9 cellular contexts compared by ENCODE assay signal in the genomic region with DNA sequence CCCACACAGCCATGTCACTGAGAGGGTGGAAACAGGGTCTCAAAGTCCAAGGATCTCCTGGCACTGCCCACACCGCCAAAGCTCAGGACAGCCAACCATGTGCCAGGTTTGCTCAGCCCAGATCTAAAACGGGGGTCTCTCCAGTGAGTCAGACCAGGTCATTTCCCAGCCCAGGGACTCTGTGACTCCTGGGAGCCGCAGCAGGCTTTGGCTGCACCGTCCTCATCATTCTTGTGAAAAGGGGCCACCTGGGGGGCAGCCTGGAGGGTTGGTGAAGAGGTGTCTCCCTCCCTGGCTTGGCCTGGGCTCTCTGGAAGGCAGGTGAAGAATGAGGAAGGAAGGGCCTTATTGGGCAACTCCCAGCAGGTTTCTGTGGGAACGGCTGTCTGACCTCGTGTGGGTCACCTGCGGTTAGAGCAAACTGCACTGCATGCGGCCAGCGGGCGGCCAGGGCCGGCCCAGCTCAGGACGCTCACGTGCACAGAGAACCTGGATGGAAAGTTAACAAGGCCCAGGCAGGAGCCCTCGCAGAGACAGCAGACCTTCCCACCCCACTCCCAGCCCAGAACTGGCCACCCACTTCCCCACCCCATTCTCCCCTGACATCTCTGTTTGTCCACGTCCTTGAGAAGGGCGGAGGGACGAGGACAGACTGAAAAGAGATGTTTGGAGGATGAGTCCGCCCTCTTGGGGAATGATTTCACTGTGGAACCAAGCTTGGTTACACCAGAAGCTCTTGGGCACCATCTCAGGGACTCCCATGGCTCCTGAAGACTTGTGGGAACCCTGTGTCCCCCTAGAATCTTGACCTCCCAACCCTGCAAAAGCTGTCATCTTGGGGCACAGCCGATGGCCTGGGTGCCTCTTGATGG. TPM values are rescaled to one million over a fixed set of nuclear protein-coding genes. Genes with fewer than 3 reads are reported as not detected.
A peak's percentile ranks its signal among the peaks of the same experiment; 100 is the strongest.
DNase-seq lines count a peak whose midpoint lies in the region; ATAC-seq and TF ChIP-seq lines count a peak whose summit lies in the region.
"Had no signal": no experiment of that assay in that cellular context is flagged by ENCODE, and none has a peak within 500 bp of the region (broad histone marks: within the 10 kb centered on the region; RNA-seq: fewer than 3 reads in every experiment).

No MANE protein-coding gene starts in this region.

- TF ChIP-seq CTCF in WTC11 (IDR thresholded peaks at IDR 0.05) (no peak), kidney epithelial cell (IDR thresholded peaks at IDR 0.05; ENCODE audit: insufficient read depth, low read length, poor library complexity, severe bottlenecking) (no peak), thyroid gland (IDR thresholded peaks at IDR 0.05) (peak in 1 of 6 experiments; percentile 16)

- WGBS in thyroid gland, 2 donors, result 50 to 63% methylated on average over 11 to 15 of the region's 19 CpGs

- no peak overlapping the region for H3K4me3 Mint-ChIP-seq in WTC11
- H3K4me3 Mint-ChIP-seq in activated naive CD8-positive, alpha-beta T cell treated with anti-CD3 and anti-CD28 coated beads, Interleukin-2, amount 50 U/mL, for 24 hours, result no peak overlapping the region
- H3K4me3 Mint-ChIP-seq: activated naive CD4-positive, alpha-beta T cell treated with anti-CD3 and anti-CD28 coated beads, Interleukin-2, amount 10 ng/mL, durations not matched to agents 7 days and 5 days had no signal

- in situ Hi-C loops in KBM-7 (cut with MboI; ENCODE audit: low pct_unique_long_range_greater_than_20kb, low sequenced_read_pairs), result no loop called here

- H3K27me3 ChIP-seq in kidney epithelial cell (ENCODE audit: control insufficient read depth, insufficient read depth, low read length) (no peaks in the 10 kb centered on the region), thyroid gland (no peaks in the 10 kb centered on the region)

- ATAC-seq in WTC11 (no peak; the same call in 1 of the 2 replicates), GM21529 (IDR thresholded peaks at IDR 0.05; ENCODE audit: unreplicated experiment) (no peak), SK-N-SH treated with all-trans-retinoic acid at 6 μM for 48 hours (no peak)
- no peak for ATAC-seq in activated naive CD8-positive, alpha-beta T cell treated with anti-CD3 and anti-CD28 coated beads, Interleukin-2, amount 50 U/mL, for 24 hours

- TF ChIP-seq POLR2A in thyroid gland (IDR thresholded peaks at IDR 0.05), result peak in 1 of 2 donors; percentile 49

- no peaks in the 10 kb centered on the region for H3K9me3 ChIP-seq in thyroid gland

- H3K4me1 ChIP-seq in thyroid gland, result peaks cover 28 to 43% of the 10 kb centered on the region in 2 donors

- H3K27ac Mint-ChIP-seq in WTC11, result no peak overlapping the region
- H3K27ac Mint-ChIP-seq in activated naive CD8-positive, alpha-beta T cell treated with anti-CD3 and anti-CD28 coated beads, Interleukin-2, amount 50 U/mL, for 24 hours, result no peak overlapping the region
- H3K27ac Mint-ChIP-seq: activated naive CD4-positive, alpha-beta T cell treated with anti-CD3 and anti-CD28 coated beads, Interleukin-2, amount 10 ng/mL, durations not matched to agents 7 days and 5 days had no signal

- no peaks in the 10 kb centered on the region for H3K9me3 Mint-ChIP-seq in WTC11
- no peaks in the 10 kb centered on the region for H3K9me3 Mint-ChIP-seq in activated naive CD8-positive, alpha-beta T cell treated with anti-CD3 and anti-CD28 coated beads, Interleukin-2, amount 50 U/mL, for 24 hours
- H3K9me3 Mint-ChIP-seq: activated naive CD4-positive, alpha-beta T cell treated with anti-CD3 and anti-CD28 coated beads, Interleukin-2, amount 10 ng/mL, durations not matched to agents 7 days and 5 days had no signal

- H3K27me3 Mint-ChIP-seq in WTC11 (ENCODE audit: low read depth), result peaks cover 64% of the 10 kb centered on the region
- H3K27me3 Mint-ChIP-seq in activated naive CD8-positive, alpha-beta T cell treated with anti-CD3 and anti-CD28 coated beads, Interleukin-2, amount 50 U/mL, for 24 hours, result peaks cover 3% of the 10 kb centered on the region

- H3K4me1 Mint-ChIP-seq in WTC11, result peaks cover 37% of the 10 kb centered on the region
- H3K4me1 Mint-ChIP-seq in activated naive CD8-positive, alpha-beta T cell treated with anti-CD3 and anti-CD28 coated beads, Interleukin-2, amount 50 U/mL, for 24 hours, result peaks cover 52% of the 10 kb centered on the region

- CTCF ChIA-PET in WTC11 (lab: Charles Lee), result interaction anchor here (0.7 to 2.3 kb wide), 2 partner anchors 24 to 80 kb away, joined by 4 to 6 read pairs; no protein-coding TSS in a partner anchor

- DNase-seq in KBM-7 (peak; percentile 79), WTC11 (ENCODE audit: low spot score) (peak; percentile 40), kidney epithelial cell (ENCODE audit: low read depth) (peak; percentile 75), thyroid gland (peak; percentile 85 to 88), NCI-H524 treated with DMSO at 0.1 percent for 48 hours (lab: John Stamatoyannopoulos, UW) (no peak)
- no peak for DNase-seq in activated naive CD8-positive, alpha-beta T cell treated with anti-CD3 and anti-CD28 coated beads, Interleukin-2, amount 50 U/mL, for 24 hours
- DNase-seq: activated naive CD4-positive, alpha-beta T cell treated with anti-CD3 and anti-CD28 coated beads, Interleukin-2, amount 10 ng/mL, durations not matched to agents 7 days and 5 days had no signal

- H3K27ac ChIP-seq in thyroid gland, result peak overlapping the region; percentile 85 to 99 (median 97)

- POLR2A ChIA-PET in WTC11 (lab: Charles Lee), result interaction anchor here (0.7 kb wide), 2 partner anchors 31 to 663 kb away, joined by 3 to 9 read pairs; no protein-coding TSS in a partner anchor

- no peaks in the 10 kb centered on the region for H3K36me3 Mint-ChIP-seq in WTC11
- no peaks in the 10 kb centered on the region for H3K36me3 Mint-ChIP-seq in activated naive CD8-positive, alpha-beta T cell treated with anti-CD3 and anti-CD28 coated beads, Interleukin-2, amount 50 U/mL, for 24 hours (ENCODE audit: low read depth)
- H3K36me3 Mint-ChIP-seq: activated naive CD4-positive, alpha-beta T cell treated with anti-CD3 and anti-CD28 coated beads, Interleukin-2, amount 10 ng/mL, durations not matched to agents 7 days and 5 days had no signal

- intact Hi-C loops in thyroid gland (cut with DNase I), result no loop called here

- H3K36me3 ChIP-seq in kidney epithelial cell (ENCODE audit: control insufficient read depth, insufficient read depth, low read length) (no peaks in the 10 kb centered on the region), thyroid gland (no peaks in the 10 kb centered on the region)

- H3K4me3 ChIP-seq in kidney epithelial cell (ENCODE audit: low read depth, low read length), result no peak overlapping the region
- no peak overlapping the region for H3K4me3 ChIP-seq in thyroid gland (replicated peaks in 1 of 3)

TF ChIP-seq in WTC11, 78 proteins besides CTCF, POLR2A, EP300 and RAD21 (continues in another document):
- TF ChIP-seq ZNF423 (CRISPR knock-in tag; IDR thresholded peaks at IDR 0.05) (peak; percentile 80), PRRX2 (CRISPR knock-in tag; IDR thresholded peaks at IDR 0.05) (no peak), NFE2L1 (CRISPR knock-in tag; IDR thresholded peaks at IDR 0.05) (0 out of 2 replicates have a peak, but pooled peaks have one; percentile 13), ZNF671 (CRISPR knock-in tag; IDR thresholded peaks at IDR 0.05) (no peak)

TF ChIP-seq in SK-N-SH treated with all-trans-retinoic acid at 6 μM for 48 hours, 23 proteins besides CTCF, POLR2A, EP300 and RAD21 (continues in another document):
- no peak for TF ChIP-seq ISL1 (CRISPR knock-in tag; IDR thresholded peaks at IDR 0.05)
- TF ChIP-seq TCF4 (CRISPR knock-in tag; IDR thresholded peaks at IDR 0.05; ENCODE audit: borderline replicate concordance), result no peak
- no peak for TF ChIP-seq BACH2 (CRISPR knock-in tag; IDR thresholded peaks at IDR 0.05; ENCODE audit: borderline replicate concordance)
- no peak for TF ChIP-seq ZFP30 (CRISPR knock-in tag; IDR thresholded peaks at IDR 0.05)
- TF ChIP-seq PATZ1 (CRISPR knock-in tag; IDR thresholded peaks at IDR 0.05; ENCODE audit: borderline replicate concordance), result no peak
- TF ChIP-seq RARB (CRISPR knock-in tag; IDR thresholded peaks at IDR 0.05), result no peak
- TF ChIP-seq, protein P1, sequence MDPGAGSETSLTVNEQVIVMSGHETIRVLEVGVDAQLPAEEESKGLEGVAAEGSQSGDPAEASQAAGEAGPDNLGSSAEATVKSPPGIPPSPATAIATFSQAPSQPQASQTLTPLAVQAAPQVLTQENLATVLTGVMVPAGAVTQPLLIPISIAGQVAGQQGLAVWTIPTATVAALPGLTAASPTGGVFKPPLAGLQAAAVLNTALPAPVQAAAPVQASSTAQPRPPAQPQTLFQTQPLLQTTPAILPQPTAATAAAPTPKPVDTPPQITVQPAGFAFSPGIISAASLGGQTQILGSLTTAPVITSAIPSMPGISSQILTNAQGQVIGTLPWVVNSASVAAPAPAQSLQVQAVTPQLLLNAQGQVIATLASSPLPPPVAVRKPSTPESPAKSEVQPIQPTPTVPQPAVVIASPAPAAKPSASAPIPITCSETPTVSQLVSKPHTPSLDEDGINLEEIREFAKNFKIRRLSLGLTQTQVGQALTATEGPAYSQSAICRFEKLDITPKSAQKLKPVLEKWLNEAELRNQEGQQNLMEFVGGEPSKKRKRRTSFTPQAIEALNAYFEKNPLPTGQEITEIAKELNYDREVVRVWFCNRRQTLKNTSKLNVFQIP (CRISPR knock-in tag; IDR thresholded peaks at IDR 0.05; ENCODE audit: borderline replicate concordance, low read depth), result no peak

RNA-seq across cellular contexts. Expression of gene LITAF, which starts 25.6 kb away (rescaled TPM):
- total RNA-seq in WTC11 (2021) (72.4 to 77.7 TPM (median 73.0 TPM) in 3 replicates), kidney epithelial cell (55.8 and 61.6 TPM in 2 replicates), thyroid gland (100 to 1,000 TPM; 101 to 136 (median 112) TPM)

RNA-seq across cellular contexts. Expression of gene SNN, which starts 55.9 kb away (rescaled TPM):
- total RNA-seq in WTC11 (2021) (54.2 to 65.2 TPM (median 56.2 TPM) in 3 replicates), kidney epithelial cell (31.0 and 32.9 TPM in 2 replicates), thyroid gland (10 to 100 TPM; 31.5 to 50.6 (median 36.3) TPM)

Comparison
In these comparisons a context has a peak if more than half of its experiments do, and no peak if none do; other contexts are left out.
1. DNase-seq: peak in KBM-7 (single experiment), WTC11 (single experiment), kidney epithelial cell (single experiment) and thyroid gland (2 of 2); none in activated naive CD8-positive, alpha-beta T cell treated with anti-CD3 and anti-CD28 coated beads, Interleukin-2, amount 50 U/mL, for 24 hours (single experiment) and NCI-H524 treated with DMSO at 0.1 percent for 48 hours (single experiment).